ENCODE assay signal across 11 cellular contexts in the genomic region with DNA sequence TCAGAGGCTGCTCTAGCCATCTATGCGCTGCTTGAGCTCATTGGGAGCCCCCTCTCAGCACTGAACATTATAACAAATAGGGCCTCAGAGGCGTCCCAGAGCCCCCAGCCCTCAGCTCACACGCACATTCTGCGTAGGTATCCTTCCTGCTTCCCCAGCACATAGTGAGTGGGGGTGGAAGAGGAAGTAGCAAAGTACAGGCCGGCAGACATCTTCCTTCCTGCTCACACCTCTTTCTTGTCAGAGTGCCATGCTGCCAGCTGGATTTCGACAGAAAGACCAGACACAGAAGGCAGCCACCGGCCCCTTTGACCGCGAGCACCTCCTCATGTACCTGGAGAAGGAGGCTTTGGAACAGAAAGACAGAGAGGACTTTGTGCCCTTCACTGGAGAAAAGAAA. TPM values are rescaled to one million over a fixed set of nuclear protein-coding genes. Genes with fewer than 3 reads are reported as not detected.
DNase-seq lines count a peak whose midpoint lies in the region; ATAC-seq and TF ChIP-seq lines count a peak whose summit lies in the region.
"Had no signal": no experiment of that assay in that cellular context is flagged by ENCODE, and none has a peak within 500 bp of the region (broad histone marks: within the 10 kb centered on the region; RNA-seq: fewer than 3 reads in every experiment).

No MANE protein-coding gene starts in this region.

- H4K8ac ChIP-seq in mesendoderm (ENCODE audit: low read depth, low read length) = no peak overlapping the region

- H3K9ac ChIP-seq in mesendoderm (ENCODE audit: low read length) = no peak overlapping the region

- no peak overlapping the region for H2BK5ac ChIP-seq in mesendoderm (ENCODE audit: low read length)

- no peak overlapping the region for H2BK120ac ChIP-seq in mesendoderm (ENCODE audit: low read depth, low read length)

- H3K23ac ChIP-seq in mesendoderm (ENCODE audit: low read length) = no peak overlapping the region

- H3K4me3 Mint-ChIP-seq in CD4-positive, alpha-beta T cell = no peak overlapping the region
- no peak overlapping the region for H3K4me3 Mint-ChIP-seq in memory B cell

- no peak overlapping the region for H3K56ac ChIP-seq in mesendoderm (ENCODE audit: low read length)

- H3K36me3 Mint-ChIP-seq in CD4-positive, alpha-beta T cell (ENCODE audit: low read depth) = peaks cover 45% of the 10 kb centered on the region
- H3K36me3 Mint-ChIP-seq in memory B cell = peaks cover 25% of the 10 kb centered on the region

- H2AK5ac ChIP-seq in mesendoderm (ENCODE audit: low read length) = no peak overlapping the region

- H3K36me3 ChIP-seq in KOPT-K1 (ENCODE audit: insufficient read depth, low read length) (peaks cover 9% of the 10 kb centered on the region; the same call in 1 of the 2 replicates), mesendoderm (ENCODE audit: control insufficient read depth, insufficient read depth, low read length) (no peaks in the 10 kb centered on the region), gastrocnemius medialis (peaks cover 0 to 9% of the 10 kb centered on the region in 2 donors)

- H3K18ac ChIP-seq in mesendoderm (ENCODE audit: low read length) = no peak overlapping the region

- no peak for TF ChIP-seq CTCF in CD4-positive, alpha-beta T cell (IDR thresholded peaks at IDR 0.05)
- no peak for TF ChIP-seq CTCF in gastrocnemius medialis (IDR thresholded peaks at IDR 0.05 in 4 of 5, conservative IDR thresholded peaks at IDR 0.05 in 1 of 5)

- H2BK15ac ChIP-seq in mesendoderm (replicated peaks; ENCODE audit: low read depth) = no peak overlapping the region

- H3K27ac ChIP-seq in CD4-positive, alpha-beta T cell (ENCODE audit: low read depth, low read length) = no peak overlapping the region
- H3K27ac ChIP-seq in KOPT-K1 (ENCODE audit: low read depth, low read length, poor library complexity, severe bottlenecking) (peak overlapping the region; percentile 14), mesendoderm (ENCODE audit: low read depth, low read length) (no peak overlapping the region), gastrocnemius medialis (no peak overlapping the region)
- H3K27ac ChIP-seq: suprapubic skin had no signal

- ATAC-seq in CD4-positive, alpha-beta T cell (ENCODE audit: poor library complexity) = peak; percentile 78
- ATAC-seq in memory B cell (ENCODE audit: low read depth) (peak; percentile 89), gastrocnemius medialis (no peak)

- H3K4me1 Mint-ChIP-seq in CD4-positive, alpha-beta T cell (ENCODE audit: low read depth) = peaks cover 16% of the 10 kb centered on the region
- peaks cover 14% of the 10 kb centered on the region for H3K4me1 Mint-ChIP-seq in memory B cell

- POLR2A ChIA-PET in CD4-positive, alpha-beta T cell (lab: Charles Lee) = interaction anchor here (1.0 to 1.4 kb wide), 4 partner anchors 10 to 127 kb away, joined by 3 to 13 read pairs (median 4); a partner anchor contains a TSS

- no peaks in the 10 kb centered on the region for H3K79me2 ChIP-seq in mesendoderm (ENCODE audit: control insufficient read depth, insufficient read depth, low read length)

- intact Hi-C loops in CD4-positive, alpha-beta T cell (cut with DNase I, micrococcal nuclease) = loop anchor here in 1 of 2 experiments (5.0 kb wide), 1 partner anchor 36 kb away; no protein-coding TSS in a partner anchor
- intact Hi-C loops in gastrocnemius medialis (cut with DNase I; ENCODE audit: low total_unique reads) = no loop called here

- CTCF ChIA-PET in CD4-positive, alpha-beta T cell (lab: Charles Lee) = interaction anchor here (1.2 to 3.3 kb wide), 2 partner anchors 8 to 118 kb away, joined by 5 to 26 read pairs; no protein-coding TSS in a partner anchor

- TF ChIP-seq POLR2A in gastrocnemius medialis (IDR thresholded peaks at IDR 0.05) = no peak

- H3K79me1 ChIP-seq in mesendoderm (ENCODE audit: low read length) = no peaks in the 10 kb centered on the region

- H3K9me3 Mint-ChIP-seq in CD4-positive, alpha-beta T cell = no peaks in the 10 kb centered on the region
- no peaks in the 10 kb centered on the region for H3K9me3 Mint-ChIP-seq in memory B cell

- H3K27ac Mint-ChIP-seq in CD4-positive, alpha-beta T cell = peak overlapping the region; percentile 80
- H3K27ac Mint-ChIP-seq in memory B cell = peak overlapping the region; percentile 59

- H4K5ac ChIP-seq in mesendoderm (ENCODE audit: low read length) = no peak overlapping the region

- no peaks in the 10 kb centered on the region for H3K9me3 ChIP-seq in CD4-positive, alpha-beta T cell (ENCODE audit: control insufficient read depth, low read length)
- H3K9me3 ChIP-seq in KOPT-K1 (ENCODE audit: insufficient read depth, low read length, poor library complexity, severe bottlenecking) (no peaks in the 10 kb centered on the region), gastrocnemius medialis (no peaks in the 10 kb centered on the region)
- H3K9me3 ChIP-seq: suprapubic skin had no signal

- no peaks in the 10 kb centered on the region for H3K27me3 ChIP-seq in CD4-positive, alpha-beta T cell (ENCODE audit: control insufficient read depth, insufficient read depth, low read length)
- H3K27me3 ChIP-seq in mesendoderm (ENCODE audit: insufficient read depth, low read length, poor library complexity) (no peaks in the 10 kb centered on the region), gastrocnemius medialis (no peaks in the 10 kb centered on the region)
- H3K27me3 ChIP-seq: suprapubic skin had no signal

- H3K4me3 ChIP-seq in mesendoderm (ENCODE audit: low read length) = no peak overlapping the region
- no peak overlapping the region for H3K4me3 ChIP-seq in gastrocnemius medialis
- H3K4me3 ChIP-seq: suprapubic skin had no signal

- in situ Hi-C loops in gastrocnemius medialis (cut with MboI; ENCODE audit: low sequenced_read_pairs in 4 of 4) = no loop called here

- no peak for DNase-seq in CD4-positive, alpha-beta T cell
- peak; percentile 17 for DNase-seq in activated CD8-positive, alpha-beta memory T cell treated with anti-CD3 and anti-CD28 coated beads, Interleukin-2, amount 50 U/mL, for 4 hours
- peak in 1 of 2 donors; percentile 24 for DNase-seq in memory B cell (ENCODE audit: low spot score in 2 of 2)
- DNase-seq in mesendoderm = no peak
- DNase-seq in NCI-H345 (lab: John Stamatoyannopoulos, UW) = no peak
- DNase-seq in gastrocnemius medialis = no peak
- DNase-seq: aorta; effector CD4-positive, alpha-beta T cell; glutamatergic neuron had no signal

- no peaks in the 10 kb centered on the region for H3K27me3 Mint-ChIP-seq in CD4-positive, alpha-beta T cell
- no peaks in the 10 kb centered on the region for H3K27me3 Mint-ChIP-seq in memory B cell

- H3K4ac ChIP-seq in mesendoderm (ENCODE audit: low read depth, low read length) = no peak overlapping the region

- H3K4me2 ChIP-seq in mesendoderm (ENCODE audit: low read length) = no peak overlapping the region

- no CpG with 5 or more reads among the region's 9 CpGs for WGBS in mesendoderm (ENCODE audit: extremely low coverage, insufficient coverage, low lambda C conversion rate)

- H3K4me1 ChIP-seq in mesendoderm (ENCODE audit: control insufficient read depth, low read depth, low read length) (no peaks in the 10 kb centered on the region), gastrocnemius medialis (no peaks in the 10 kb centered on the region)
- H3K4me1 ChIP-seq: suprapubic skin had no signal

RNA-seq across cellular contexts. Expression of a gene that starts 16.6 kb away (rescaled TPM):
- 1 to 10 TPM; 5.6 to 6.9 TPM for total RNA-seq in CD4-positive, alpha-beta T cell
- polyA plus RNA-seq in mesendoderm (2013, experiment 1 of 2) = 1.2 TPM
- 1.4 TPM for polyA plus RNA-seq in mesendoderm (2013, experiment 2 of 2)
- total RNA-seq in gastrocnemius medialis = 1 to 10 TPM; 1.0 to 4.8 (median 2.4) TPM

RNA-seq across cellular contexts. Expression of a gene that starts 30.6 kb away (rescaled TPM):
- 10 to 100 TPM; 17.4 TPM for total RNA-seq in CD4-positive, alpha-beta T cell
- polyA plus RNA-seq in mesendoderm (2013, experiment 1 of 2) = 2.3 TPM
- polyA plus RNA-seq in mesendoderm (2013, experiment 2 of 2) = 2.7 TPM
- 10 to 100 TPM in 2 of 4 donors, 1 to 10 TPM in 2; 5.8 to 16.1 (median 10.6) TPM for total RNA-seq in gastrocnemius medialis

Comparison
In these comparisons a context has a peak if more than half of its experiments do, and no peak if none do; other contexts are left out.
1. ATAC-seq: peak in CD4-positive, alpha-beta T cell (single experiment) and memory B cell (single experiment); none in gastrocnemius medialis (0 of 2).